In the genomic region with DNA sequence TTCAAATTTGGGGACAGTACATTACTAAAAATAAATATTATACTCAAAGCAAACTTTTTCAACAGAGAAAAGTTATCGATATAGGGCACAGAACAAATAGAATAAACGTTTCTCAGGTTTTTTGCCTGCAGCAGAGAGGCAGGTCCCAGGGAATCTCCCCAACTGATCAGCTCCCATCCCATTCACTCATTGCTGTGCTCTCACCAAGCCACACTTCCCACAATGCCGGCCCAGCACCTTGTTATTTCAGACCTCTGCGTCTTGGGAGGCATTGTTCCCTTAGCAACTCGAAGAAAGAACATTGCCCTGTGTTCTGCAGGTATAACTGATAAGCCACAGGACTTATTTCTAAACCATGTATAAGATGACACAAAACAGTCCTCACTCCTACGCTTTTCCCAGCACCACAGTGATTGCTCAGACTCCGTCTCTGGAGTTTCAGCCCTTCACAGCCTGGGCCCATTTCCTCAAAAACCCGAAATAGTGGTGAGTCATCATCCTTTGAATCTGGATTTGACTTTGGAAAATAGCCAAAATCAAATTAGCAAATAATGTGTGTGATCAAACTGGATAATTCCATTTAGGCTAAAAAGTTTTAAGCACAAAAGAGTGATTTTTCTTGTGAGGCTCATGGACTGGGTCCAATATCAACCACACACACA, we compare ENCODE assay signal across 12 cellular contexts.
DNase-seq lines count a peak whose midpoint lies in the region; ATAC-seq and TF ChIP-seq lines count a peak whose summit lies in the region.
"Had no signal": no experiment of that assay in that cellular context is flagged by ENCODE, and none has a peak within 500 bp of the region (broad histone marks: within the 10 kb centered on the region; RNA-seq: fewer than 3 reads in every experiment).

No MANE protein-coding gene starts in this region.

- H3K9me3 Mint-ChIP-seq in GM23338, result peaks cover 13% of the 10 kb centered on the region

- no peaks in the 10 kb centered on the region for H3F3A ChIP-seq in GM23338 (replicated peaks; ENCODE audit: low read depth)

- no peaks in the 10 kb centered on the region for H3K27me3 ChIP-seq in GM23338 (ENCODE audit: insufficient read depth)
- H3K27me3 ChIP-seq in vagina, result no peaks in the 10 kb centered on the region
- H3K27me3 ChIP-seq: SJSA1 had no signal

- TF ChIP-seq POLR2A in erythroblast (IDR thresholded peaks at IDR 0.05; ENCODE audit: low read length) (no peak), vagina (IDR thresholded peaks at IDR 0.05) (no peak)

- no peak overlapping the region for H3K4me2 ChIP-seq in GM23338

- H3K4me3 ChIP-seq in GM23338 (no peak overlapping the region), astrocyte of the cerebellum (ENCODE audit: low read depth, low read length) (no peak overlapping the region), retinal pigment epithelial cell (ENCODE audit: low read length) (no peak overlapping the region), vagina (no peak overlapping the region)
- H3K4me3 ChIP-seq: SJSA1 had no signal

- H3K36me3 ChIP-seq in GM23338 (ENCODE audit: insufficient read depth) (no peaks in the 10 kb centered on the region), vagina (no peaks in the 10 kb centered on the region)
- H3K36me3 ChIP-seq: SJSA1 had no signal

- H3K27me3 Mint-ChIP-seq in GM23338 (ENCODE audit: insufficient read depth, low read depth, poor library complexity), result peaks cover 9% of the 10 kb centered on the region

- no peak overlapping the region; the same call in 2 of the 3 replicates for H3K4me3 Mint-ChIP-seq in GM23338

- peak overlapping the region; percentile 33 for H3K27ac Mint-ChIP-seq in GM23338

- H3K9me2 ChIP-seq in GM23338 (ENCODE audit: insufficient read depth), result peaks cover 5% of the 10 kb centered on the region; the same call in 1 of the 2 replicates

- ATAC-seq in GM23338 (peak; percentile 73), GM21825 (IDR thresholded peaks at IDR 0.05; ENCODE audit: unreplicated experiment) (no peak)

- TF ChIP-seq CTCF in GM23338 (conservative IDR thresholded peaks at IDR 0.05; ENCODE audit: low read depth in 2 of 2) (no peak), astrocyte of the cerebellum (IDR thresholded peaks at IDR 0.05; ENCODE audit: low read depth, low read length, missing control alignments) (no peak), retinal pigment epithelial cell (conservative IDR thresholded peaks at IDR 0.05; ENCODE audit: low read depth, low read length) (no peak), vagina (IDR thresholded peaks at IDR 0.05) (no peak)

- no peaks in the 10 kb centered on the region for H3K79me2 ChIP-seq in GM23338 (replicated peaks; ENCODE audit: insufficient read depth)

- H3K4me1 Mint-ChIP-seq in GM23338, result peaks cover 15% of the 10 kb centered on the region

- peak overlapping the region; percentile 18; the same call in 1 of the 2 replicates for H2AFZ ChIP-seq in GM23338

- DNase-seq in GM23338 (ENCODE audit: low spot score) (peak; percentile 27), astrocyte of the cerebellum (ENCODE audit: low read depth) (peak; percentile 89), foreskin melanocyte (peak; percentile 86), retinal pigment epithelial cell (ENCODE audit: low read depth) (peak; percentile 98), erythroblast (lab: John Stamatoyannopoulos, UW) (no peak), vagina (ENCODE audit: extremely low spot score in 2 of 2) (no peak)
- no peak for DNase-seq in activated T-cell treated with anti-CD3 and anti-CD28 coated beads, Interleukin-2, amount 50 U/mL, for 1 hour
- DNase-seq: DMS53, Kasumi-1, small intestine had no signal

- H3K27ac ChIP-seq in GM23338 (ENCODE audit: low read depth) (no peak overlapping the region), vagina (no peak overlapping the region)
- H3K27ac ChIP-seq: SJSA1 had no signal

- H3K4me1 ChIP-seq in GM23338 (ENCODE audit: insufficient read depth) (peaks cover 14% of the 10 kb centered on the region), vagina (peaks cover 10% of the 10 kb centered on the region)
- H3K4me1 ChIP-seq: SJSA1 had no signal

- no peaks in the 10 kb centered on the region for H3K9me3 ChIP-seq in vagina
- H3K9me3 ChIP-seq: SJSA1 had no signal

- intact Hi-C loops in vagina (cut with DNase I), result no loop called here

- H3K36me3 Mint-ChIP-seq in GM23338 (ENCODE audit: low read depth), result peaks cover 14% of the 10 kb centered on the region; the same call in 1 of the 3 replicates

- H4K20me1 ChIP-seq in GM23338 (replicated peaks; ENCODE audit: insufficient read depth), result no peaks in the 10 kb centered on the region

- in situ Hi-C loops in astrocyte of the cerebellum (cut with HindIII; ENCODE audit: low sequenced_read_pairs), result no loop called here

TF ChIP-seq in GM23338, 12 proteins besides CTCF, POLR2A, EP300 and RAD21 (continues in another document):
- TF ChIP-seq STAT1 (IDR thresholded peaks at IDR 0.05; ENCODE audit: unreplicated experiment) (no peak), ZNF114 (CRISPR knock-in tag; IDR thresholded peaks at IDR 0.05) (no peak), ETS1 (IDR thresholded peaks at IDR 0.05) (no peak), EZH2phosphoT487 (IDR thresholded peaks at IDR 0.05; ENCODE audit: unreplicated experiment) (no peak), NANOG (IDR thresholded peaks at IDR 0.05; ENCODE audit: borderline replicate concordance) (no peak), ZNF331 (CRISPR knock-in tag; IDR thresholded peaks at IDR 0.05; ENCODE audit: low read depth) (no peak), JUNB (IDR thresholded peaks at IDR 0.05; ENCODE audit: unreplicated experiment) (no peak), CREB1 (CRISPR knock-in tag; IDR thresholded peaks at IDR 0.05; ENCODE audit: low read depth) (no peak), ZNF462 (CRISPR knock-in tag; IDR thresholded peaks at IDR 0.05) (no peak), EZH2 (IDR thresholded peaks at IDR 0.05; ENCODE audit: low read depth, unreplicated experiment) (no peak)

Comparison
In these comparisons a context has a peak if more than half of its experiments do, and no peak if none do; other contexts are left out.
1. DNase-seq: peak in GM23338 (single experiment), astrocyte of the cerebellum (single experiment), foreskin melanocyte (single experiment) and retinal pigment epithelial cell (single experiment); none in erythroblast (0 of 2), activated T-cell treated with anti-CD3 and anti-CD28 coated beads, Interleukin-2, amount 50 U/mL, for 1 hour (single experiment) and vagina (0 of 2).